ENCODE assay signal across 8 cellular contexts in genomic region chr19:7652061-7652641, GRCh38. TPM values are rescaled to one million over a fixed set of nuclear protein-coding genes. Genes with fewer than 3 reads are reported as not detected.
DNase-seq lines count a peak whose midpoint lies in the region; ATAC-seq and TF ChIP-seq lines count a peak whose summit lies in the region.

No MANE protein-coding gene starts in this region.

- no peak for TF ChIP-seq POLR2A in heart left ventricle (IDR thresholded peaks at IDR 0.05)

- H3K36me3 Mint-ChIP-seq in progenitor cell of endocrine pancreas (ENCODE audit: insufficient read depth), result no peaks in the 10 kb centered on the region

- peaks cover 4% of the 10 kb centered on the region for H3K27me3 ChIP-seq in adipocyte (replicated peaks; ENCODE audit: control insufficient read depth, insufficient read depth, low read length)
- H3K27me3 ChIP-seq in heart left ventricle, result peaks cover 0 to 6% (median 0%) of the 10 kb centered on the region in 9 donors

- peak overlapping the region; percentile 59 for H3K4me3 Mint-ChIP-seq in progenitor cell of endocrine pancreas (ENCODE audit: low read depth)

- H3K4me3 ChIP-seq in adipocyte (ENCODE audit: low read length) (peak overlapping the region; percentile 25), heart left ventricle (peak overlapping the region in 9 of 12 donors; percentile 16 to 42 (median 25))

- H3K9ac ChIP-seq in adipocyte (ENCODE audit: low read length), result no peak overlapping the region

- H3K4me1 ChIP-seq in adipocyte (ENCODE audit: control insufficient read depth, insufficient read depth, low read length) (peaks cover 7% of the 10 kb centered on the region), heart left ventricle (peaks cover 0 to 18% (median 0%) of the 10 kb centered on the region in 12 donors)

- peak; percentile 67 to 91 (median 80) for DNase-seq in NCI-H1417 (lab: John Stamatoyannopoulos, UW)
- DNase-seq in T-helper 1 cell, result peak; percentile 70 to 86 (median 82)
- peak; percentile 89 for DNase-seq in adipocyte (ENCODE audit: low read depth)
- DNase-seq in heart left ventricle, result peak; percentile 74 to 92 (median 80)
- peak; percentile 90 for DNase-seq in progenitor cell of endocrine pancreas (ENCODE audit: low spot score, unreplicated experiment)
- peak; percentile 91 for DNase-seq in ureter (ENCODE audit: low spot score)

- TF ChIP-seq CTCF in GM12874 (IDR thresholded peaks at IDR 0.05; ENCODE audit: insufficient read depth, low read depth, low read length) (peak; percentile 93), heart left ventricle (IDR thresholded peaks at IDR 0.05) (peak; percentile 96 to 99 (median 98)), progenitor cell of endocrine pancreas (IDR thresholded peaks at IDR 0.05; ENCODE audit: unreplicated experiment) (peak; percentile 99)

- ATAC-seq in heart left ventricle (peak; percentile 58 to 88 (median 82)), HG03175 (IDR thresholded peaks at IDR 0.05; ENCODE audit: unreplicated experiment) (no peak)

- peaks cover 6% of the 10 kb centered on the region for H3K4me1 Mint-ChIP-seq in progenitor cell of endocrine pancreas (ENCODE audit: low read depth)

- H3K9me3 ChIP-seq in adipocyte (ENCODE audit: control insufficient read depth, low read length) (no peaks in the 10 kb centered on the region), heart left ventricle (no peaks in the 10 kb centered on the region)

- H3K27me3 Mint-ChIP-seq in progenitor cell of endocrine pancreas, result peaks cover 30% of the 10 kb centered on the region

- H3K36me3 ChIP-seq in adipocyte (ENCODE audit: control insufficient read depth, insufficient read depth, low read length, severe bottlenecking), result no peaks in the 10 kb centered on the region
- H3K36me3 ChIP-seq in heart left ventricle, result peaks cover 0 to 2% (median 0%) of the 10 kb centered on the region in 9 donors

- peak overlapping the region; percentile 82 for H3K27ac Mint-ChIP-seq in progenitor cell of endocrine pancreas

- no peaks in the 10 kb centered on the region for H3K9me3 Mint-ChIP-seq in progenitor cell of endocrine pancreas (ENCODE audit: low read depth)

- 4 to 7% (median 5%) methylated on average over 28 of the region's 28 CpGs for WGBS in heart left ventricle, 4 donors

- intact Hi-C loops in heart left ventricle (cut with DNase I), result loop anchor here in 8 of 10 donors (1.0 to 10.0 kb wide), 9 partner anchors 27 to 600 kb away; partner anchors contain the start of genes TRAPPC5 (in 3 of the 8) and MAP2K7 (in 1 of the 8)

- peak overlapping the region in 2 of 12 donors; percentile 23 to 51 for H3K27ac ChIP-seq in heart left ventricle

RNA-seq across cellular contexts. Expression of gene STXBP2, which starts 15.2 kb away (rescaled TPM):
- total RNA-seq in heart left ventricle, result 10 to 100 TPM in 2 of 9 donors, 1 to 10 TPM in 7; 1.2 to 46.7 (median 4.7) TPM
- polyA plus RNA-seq in heart left ventricle, result 1 to 10 TPM; 4.2 to 6.7 TPM
- total RNA-seq in progenitor cell of endocrine pancreas, result 141 and 143 TPM in 2 replicates
- total RNA-seq in ureter, result 122 TPM

RNA-seq across cellular contexts. Expression of gene RETN, which starts 16.7 kb away (rescaled TPM):
- total RNA-seq in heart left ventricle (1 to 10 TPM in 1 of 9 donors, not detected in 8; 2.6 TPM), progenitor cell of endocrine pancreas (not detected in 2 replicates), ureter (not detected)
- polyA plus RNA-seq in heart left ventricle, result 1 to 10 TPM; 4.8 to 9.2 TPM

RNA-seq across cellular contexts. Expression of gene PCP2, which starts 18.6 kb away (rescaled TPM):
- 1 to 10 TPM in 7 of 9 donors, under 1 TPM in 2; 0.54 to 3.0 (median 1.3) TPM for total RNA-seq in heart left ventricle
- under 1 TPM; 0.62 to 0.65 TPM for polyA plus RNA-seq in heart left ventricle
- 1.0 and 2.0 TPM in 2 replicates for total RNA-seq in progenitor cell of endocrine pancreas
- total RNA-seq in ureter, result 1.7 TPM

RNA-seq across cellular contexts. Expression of gene PET100, which starts 22.6 kb away (rescaled TPM):
- total RNA-seq in heart left ventricle, result 100 to 1,000 TPM in 7 of 9 donors, 10 to 100 TPM in 2; 22.3 to 185 (median 136) TPM
- 100 to 1,000 TPM in 1 of 2 donors, 10 to 100 TPM in 1; 55.4 to 405 TPM for polyA plus RNA-seq in heart left ventricle
- total RNA-seq in progenitor cell of endocrine pancreas, result 150 and 184 TPM in 2 replicates
- total RNA-seq in ureter, result 66.7 TPM

RNA-seq across cellular contexts. Expression of gene XAB2, which starts 22.8 kb away (rescaled TPM):
- 10 to 100 TPM; 16.3 to 36.2 (median 23.6) TPM for total RNA-seq in heart left ventricle
- 10 to 100 TPM; 19.9 to 25.0 TPM for polyA plus RNA-seq in heart left ventricle
- 38.8 and 40.3 TPM in 2 replicates for total RNA-seq in progenitor cell of endocrine pancreas
- 39.0 TPM for total RNA-seq in ureter
